16 cellular contexts compared by ENCODE assay signal in the genomic region with DNA sequence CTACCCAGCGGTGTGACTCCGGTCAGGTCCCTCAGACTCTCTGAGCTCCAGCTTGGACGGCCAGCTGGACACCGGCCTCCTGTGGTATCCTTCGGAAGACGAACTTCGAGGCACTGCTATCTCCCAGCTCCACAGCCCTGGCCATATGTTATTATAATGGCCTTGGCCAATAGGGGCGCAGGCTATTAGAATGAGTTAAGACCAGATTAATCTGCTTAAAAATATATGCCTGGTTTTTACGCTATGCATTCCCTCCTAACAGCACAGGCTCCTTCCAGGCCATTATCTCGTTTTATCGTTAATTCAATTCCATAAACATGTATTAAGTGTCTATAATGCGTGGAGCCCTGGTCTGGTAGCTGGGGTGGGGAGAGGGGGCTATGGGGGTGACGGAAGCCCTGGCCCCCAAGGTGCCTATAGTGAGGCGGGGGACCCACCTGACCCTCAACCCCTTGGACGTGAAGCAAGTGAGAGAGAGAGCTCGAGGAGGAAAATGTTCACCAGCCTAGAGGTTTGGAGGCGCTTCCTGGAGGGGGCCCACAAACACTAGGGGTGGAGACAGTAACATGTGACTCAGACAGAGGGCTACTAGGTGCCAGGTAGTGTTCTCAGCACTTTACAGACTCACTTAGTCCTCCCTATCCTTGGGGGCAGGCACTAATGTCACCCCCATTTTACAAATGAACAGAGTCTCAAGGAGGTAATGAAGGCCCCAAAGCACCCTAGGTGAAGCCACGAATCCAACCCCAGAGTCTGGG.
"Had no signal": no experiment of that assay in that cellular context is flagged by ENCODE, and none has a peak within 500 bp of the region (broad histone marks: within the 10 kb centered on the region; RNA-seq: fewer than 3 reads in every experiment).

No MANE protein-coding gene starts in this region.

- H3K4me3 ChIP-seq: heart right ventricle, left ventricle myocardium inferior had no signal

- H3K27ac ChIP-seq: brain microvascular endothelial cell, heart right ventricle, left ventricle myocardium inferior had no signal

- H3K9me3 ChIP-seq: heart right ventricle, left ventricle myocardium inferior had no signal

- H3K4me3 Mint-ChIP-seq: activated CD4-positive, alpha-beta memory T cell treated with anti-CD3 and anti-CD28 coated beads for 36 hours; activated naive CD4-positive, alpha-beta T cell treated with anti-CD3 and anti-CD28 coated beads, Interleukin-2, amount 10 ng/mL, durations not matched to agents 7 days and 5 days; memory B cell; nephron had no signal

- DNase-seq: activated CD4-positive, alpha-beta memory T cell treated with anti-CD3 and anti-CD28 coated beads for 36 hours; activated CD4-positive, CD25-positive, alpha-beta regulatory T cell treated with anti-CD3 and anti-CD28 coated beads, Interleukin-2, amount 50 U/mL, for 72 hours; activated CD8-positive, alpha-beta memory T cell treated with anti-CD3 and anti-CD28 coated beads, Interleukin-2, amount 50 U/mL, for 4 hours; activated naive CD4-positive, alpha-beta T cell treated with anti-CD3 and anti-CD28 coated beads, Interleukin-2, amount 10 ng/mL, durations not matched to agents 7 days and 5 days; brain microvascular endothelial cell; effector memory CD4-positive, alpha-beta T cell; heart right ventricle; islet precursor cell; left ventricle myocardium inferior; stimulated activated naive CD4-positive, alpha-beta T cell; trophoblast cell had no signal

- ATAC-seq: heart right ventricle, sciatic nerve had no signal

- H3K36me3 Mint-ChIP-seq: activated CD4-positive, alpha-beta memory T cell treated with anti-CD3 and anti-CD28 coated beads for 36 hours; activated naive CD4-positive, alpha-beta T cell treated with anti-CD3 and anti-CD28 coated beads, Interleukin-2, amount 10 ng/mL, durations not matched to agents 7 days and 5 days; memory B cell had no signal

- H3K27ac Mint-ChIP-seq: activated CD4-positive, alpha-beta memory T cell treated with anti-CD3 and anti-CD28 coated beads for 36 hours; activated naive CD4-positive, alpha-beta T cell treated with anti-CD3 and anti-CD28 coated beads, Interleukin-2, amount 10 ng/mL, durations not matched to agents 7 days and 5 days; activated T-helper 2 cell treated with anti-CD3 and anti-CD28 coated beads, Interferon-gamma antibody, Interleukin-2, Interleukin-4, amounts not matched to agents 10 μg/mL and 5 μg/mL and 100 μg/mL, durations not matched to agents 14 hours and 24 hours and 36 hours; memory B cell; nephron had no signal

- H3K27me3 Mint-ChIP-seq: activated CD4-positive, alpha-beta memory T cell treated with anti-CD3 and anti-CD28 coated beads for 36 hours had no signal

- FAIRE-seq: frontal cortex had no signal

- H3K4me1 ChIP-seq: heart right ventricle, left ventricle myocardium inferior had no signal

- H3K36me3 ChIP-seq: brain microvascular endothelial cell, heart right ventricle, left ventricle myocardium inferior had no signal
